10 cellular contexts compared by ENCODE assay signal in the genomic region with DNA sequence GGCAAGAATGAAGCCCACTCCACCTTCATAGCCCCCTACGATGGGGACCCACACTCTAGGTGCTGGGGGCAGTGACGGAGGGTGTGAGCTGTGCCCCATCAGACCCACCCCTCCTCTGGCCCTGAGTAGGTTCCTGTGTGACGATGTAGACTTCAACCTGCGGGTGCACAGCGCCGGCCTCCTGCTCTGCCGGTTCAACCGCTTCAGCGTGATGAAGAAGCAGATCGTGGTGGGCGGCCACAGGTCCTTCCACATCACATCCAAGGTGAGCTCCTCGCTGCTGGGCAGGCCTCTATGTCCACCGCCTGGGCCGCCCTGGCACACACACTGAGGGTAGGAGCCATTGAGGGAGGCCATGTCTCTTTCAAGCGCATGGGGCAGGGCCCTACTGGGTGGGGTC. TPM values are rescaled to one million over a fixed set of nuclear protein-coding genes. Genes with fewer than 3 reads are reported as not detected.
"Had no signal": no experiment of that assay in that cellular context is flagged by ENCODE, and none has a peak within 500 bp of the region (broad histone marks: within the 10 kb centered on the region; RNA-seq: fewer than 3 reads in every experiment).

No MANE protein-coding gene starts in this region.

- H3K4me1 ChIP-seq: HAP-1 had no signal

- H3K9ac ChIP-seq: GM23248 had no signal

- H3K9me3 ChIP-seq: HAP-1 had no signal

- H3K4me3 Mint-ChIP-seq: HFFc6 had no signal

- DNase-seq: GM23248, GOT3, H7, HFFc6, IMR-90 had no signal

- H3K36me3 ChIP-seq: HAP-1 had no signal

- H3K9me3 Mint-ChIP-seq: HFFc6 had no signal

- H3K27ac ChIP-seq: GM23248, HL-60 had no signal

- H3K27ac Mint-ChIP-seq: HFFc6 had no signal

- H3K4me3 ChIP-seq: GM23248, HAP-1, K562 had no signal

- H2AFZ ChIP-seq: GM23248 had no signal

RNA-seq across cellular contexts. Expression of a gene that starts 34.9 kb away (rescaled TPM):
- total RNA-seq: GM23248, H4, H7, HFFc6, HT1080, IMR-90, K562 had no signal
- polyA plus RNA-seq: GM23248, IMR-90, K562 had no signal
